1 cellular context compared by ENCODE assay signal in the genomic region with DNA sequence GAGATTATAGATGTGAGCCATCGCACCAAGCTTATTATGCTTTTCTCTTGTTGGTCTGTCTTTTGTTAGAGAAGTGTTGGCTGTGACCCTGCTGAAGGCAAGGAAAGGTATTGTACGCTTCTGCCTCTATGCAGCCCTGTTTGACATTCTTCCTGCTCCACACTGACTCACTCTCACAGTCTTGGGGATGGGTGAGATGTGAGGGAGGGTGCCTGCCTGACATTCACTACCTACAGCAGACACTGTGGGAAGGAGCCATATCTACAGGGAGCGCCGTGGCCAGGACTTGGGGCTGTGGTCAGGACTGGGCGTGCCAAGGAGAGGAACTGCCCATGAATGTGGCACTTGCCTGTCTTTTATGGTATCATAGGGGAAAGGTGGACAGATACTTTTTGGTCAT.
TF ChIP-seq lines count a peak whose summit lies in the region.

No MANE protein-coding gene starts in this region.

TF ChIP-seq in GM23338, 12 proteins besides CTCF, POLR2A, EP300 and RAD21:
- no peak for TF ChIP-seq EZH2phosphoT487 (IDR thresholded peaks at IDR 0.05; ENCODE audit: unreplicated experiment)
- TF ChIP-seq, protein P1, sequence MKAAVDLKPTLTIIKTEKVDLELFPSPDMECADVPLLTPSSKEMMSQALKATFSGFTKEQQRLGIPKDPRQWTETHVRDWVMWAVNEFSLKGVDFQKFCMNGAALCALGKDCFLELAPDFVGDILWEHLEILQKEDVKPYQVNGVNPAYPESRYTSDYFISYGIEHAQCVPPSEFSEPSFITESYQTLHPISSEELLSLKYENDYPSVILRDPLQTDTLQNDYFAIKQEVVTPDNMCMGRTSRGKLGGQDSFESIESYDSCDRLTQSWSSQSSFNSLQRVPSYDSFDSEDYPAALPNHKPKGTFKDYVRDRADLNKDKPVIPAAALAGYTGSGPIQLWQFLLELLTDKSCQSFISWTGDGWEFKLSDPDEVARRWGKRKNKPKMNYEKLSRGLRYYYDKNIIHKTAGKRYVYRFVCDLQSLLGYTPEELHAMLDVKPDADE (IDR thresholded peaks at IDR 0.05): no peak
- TF ChIP-seq POLR2AphosphoS5 (IDR thresholded peaks at IDR 0.05; ENCODE audit: low read depth): no peak
- no peak for TF ChIP-seq JUNB (IDR thresholded peaks at IDR 0.05; ENCODE audit: unreplicated experiment)
TF ChIP-seq in GM23338: peak in this region for 0.
